In the genomic region with DNA sequence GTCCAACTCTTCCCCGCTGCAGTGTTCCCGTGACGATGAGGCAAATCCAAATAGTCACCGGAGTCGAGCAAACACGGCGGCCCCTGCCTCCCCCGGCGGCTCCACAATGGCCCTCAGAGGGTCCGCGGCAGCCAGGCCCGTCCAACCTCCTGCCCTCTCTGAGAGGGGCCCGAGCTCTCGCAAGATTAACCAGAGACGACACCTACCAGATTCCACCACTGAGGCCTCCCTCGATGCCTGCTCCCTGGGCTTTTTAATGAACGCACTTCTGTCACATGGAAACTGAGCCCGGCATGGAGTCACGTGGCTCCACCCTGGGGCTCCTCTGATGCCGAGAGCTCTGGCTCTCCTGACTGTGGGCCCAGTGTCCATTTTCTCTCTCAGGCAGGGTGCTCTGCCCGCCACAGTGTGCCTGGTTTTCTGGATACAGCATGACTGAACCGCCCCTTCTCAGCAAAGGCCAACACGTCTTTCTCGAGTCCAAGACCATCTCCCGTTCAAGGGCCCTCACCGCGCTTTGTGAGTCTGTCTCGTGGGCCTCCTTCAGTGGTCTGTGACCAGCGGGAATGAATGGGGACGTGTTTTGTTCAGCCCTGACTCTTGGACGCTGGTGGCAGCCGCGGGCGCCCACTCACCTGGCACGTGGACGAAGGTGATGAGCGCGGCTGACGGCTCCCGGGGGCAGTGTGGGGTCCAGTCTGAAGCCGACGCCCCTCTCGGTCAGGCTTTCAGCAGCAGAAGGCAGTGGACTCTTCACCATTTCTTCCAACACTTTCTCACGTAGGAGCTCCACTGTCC, we compare ENCODE assay signal across 13 cellular contexts. TPM values are rescaled to one million over a fixed set of nuclear protein-coding genes. Genes with fewer than 3 reads are reported as not detected.
DNase-seq lines count a peak whose midpoint lies in the region; ATAC-seq and TF ChIP-seq lines count a peak whose summit lies in the region.
"Had no signal": no experiment of that assay in that cellular context is flagged by ENCODE, and none has a peak within 500 bp of the region (broad histone marks: within the 10 kb centered on the region; RNA-seq: fewer than 3 reads in every experiment).

No MANE protein-coding gene starts in this region.

- H3K4me1 Mint-ChIP-seq in activated CD4-positive, alpha-beta T cell treated with anti-CD3 and anti-CD28 coated beads, Interleukin-2, amount 10 ng/mL, durations not matched to agents 24 days and 14 days = peaks cover 62% of the 10 kb centered on the region

- peaks cover 5% of the 10 kb centered on the region for H3K27me3 Mint-ChIP-seq in activated CD4-positive, alpha-beta T cell treated with anti-CD3 and anti-CD28 coated beads, Interleukin-2, amount 10 ng/mL, durations not matched to agents 24 days and 14 days

- no peaks in the 10 kb centered on the region for H3K27me3 ChIP-seq in rectal smooth muscle tissue (ENCODE audit: control insufficient read depth, insufficient read depth, low read length)
- H3K27me3 ChIP-seq: adrenal gland, gastrocnemius medialis, upper lobe of right lung had no signal

- H3K27ac ChIP-seq in coronary artery (no peak overlapping the region), rectal smooth muscle tissue (ENCODE audit: low read depth, low read length) (peak overlapping the region; percentile 22)
- H3K27ac ChIP-seq: HL-60, upper lobe of right lung had no signal

- peaks cover 4% of the 10 kb centered on the region for H3K36me3 ChIP-seq in rectal smooth muscle tissue (ENCODE audit: control insufficient read depth, insufficient read depth, low read length)
- H3K36me3 ChIP-seq: gastrocnemius medialis had no signal

- no peak for ATAC-seq in HG03039 (IDR thresholded peaks at IDR 0.05; ENCODE audit: unreplicated experiment)

- no peak for DNase-seq in activated CD4-positive, alpha-beta T cell treated with anti-CD3 and anti-CD28 coated beads, Interleukin-2, amount 10 ng/mL, durations not matched to agents 24 days and 14 days
- no peak for DNase-seq in activated CD4-positive, alpha-beta T cell treated with anti-CD3 and anti-CD28 coated beads for 1 hour
- DNase-seq in DMS153 (lab: John Stamatoyannopoulos, UW) (peak; percentile 42), coronary artery (ENCODE audit: low spot score) (no peak), NCI-H1092 treated with DMSO at 0.1 percent for 48 hours (lab: John Stamatoyannopoulos, UW) (no peak), foreskin melanocyte (no peak)
- DNase-seq: adrenal gland, islet precursor cell had no signal

- no peaks in the 10 kb centered on the region for H3K9me3 Mint-ChIP-seq in activated CD4-positive, alpha-beta T cell treated with anti-CD3 and anti-CD28 coated beads, Interleukin-2, amount 10 ng/mL, durations not matched to agents 24 days and 14 days

- no peak for TF ChIP-seq CTCF in coronary artery (IDR thresholded peaks at IDR 0.05)

- intact Hi-C loops in activated CD4-positive, alpha-beta T cell treated with anti-CD3 and anti-CD28 coated beads, Interleukin-2, amount 10 ng/mL, durations not matched to agents 24 days and 14 days (cut with micrococcal nuclease) = loop anchor here (5.0 kb wide), 1 partner anchor 124 kb away; a partner anchor contains a TSS

- peaks cover 13% of the 10 kb centered on the region for H3K4me1 ChIP-seq in rectal smooth muscle tissue (ENCODE audit: control insufficient read depth, insufficient read depth, low read length)

- H3K27ac Mint-ChIP-seq in activated CD4-positive, alpha-beta T cell treated with anti-CD3 and anti-CD28 coated beads, Interleukin-2, amount 10 ng/mL, durations not matched to agents 24 days and 14 days = peak overlapping the region; percentile 36

- H3K4me3 ChIP-seq in coronary artery (peak overlapping the region; percentile 24), rectal smooth muscle tissue (ENCODE audit: low read length) (peak overlapping the region; percentile 43)
- H3K4me3 ChIP-seq: adrenal gland, gastrocnemius medialis, upper lobe of right lung had no signal

- H3K36me3 Mint-ChIP-seq in activated CD4-positive, alpha-beta T cell treated with anti-CD3 and anti-CD28 coated beads, Interleukin-2, amount 10 ng/mL, durations not matched to agents 24 days and 14 days (ENCODE audit: low read depth) = peaks cover 6% of the 10 kb centered on the region

- no peak overlapping the region for H3K9ac ChIP-seq in rectal smooth muscle tissue (ENCODE audit: low read length)

- H3K4me3 Mint-ChIP-seq in activated CD4-positive, alpha-beta T cell treated with anti-CD3 and anti-CD28 coated beads, Interleukin-2, amount 10 ng/mL, durations not matched to agents 24 days and 14 days = peak overlapping the region; percentile 23

RNA-seq across cellular contexts. Expression of a gene that starts 30.1 kb away (rescaled TPM):
- not detected in 2 replicates for total RNA-seq in activated CD4-positive, alpha-beta T cell treated with anti-CD3 and anti-CD28 coated beads, Interleukin-2, amount 10 ng/mL, durations not matched to agents 24 days and 14 days
- total RNA-seq: gastrocnemius medialis had no signal
